27 cellular contexts compared by ENCODE assay signal in the genomic region with DNA sequence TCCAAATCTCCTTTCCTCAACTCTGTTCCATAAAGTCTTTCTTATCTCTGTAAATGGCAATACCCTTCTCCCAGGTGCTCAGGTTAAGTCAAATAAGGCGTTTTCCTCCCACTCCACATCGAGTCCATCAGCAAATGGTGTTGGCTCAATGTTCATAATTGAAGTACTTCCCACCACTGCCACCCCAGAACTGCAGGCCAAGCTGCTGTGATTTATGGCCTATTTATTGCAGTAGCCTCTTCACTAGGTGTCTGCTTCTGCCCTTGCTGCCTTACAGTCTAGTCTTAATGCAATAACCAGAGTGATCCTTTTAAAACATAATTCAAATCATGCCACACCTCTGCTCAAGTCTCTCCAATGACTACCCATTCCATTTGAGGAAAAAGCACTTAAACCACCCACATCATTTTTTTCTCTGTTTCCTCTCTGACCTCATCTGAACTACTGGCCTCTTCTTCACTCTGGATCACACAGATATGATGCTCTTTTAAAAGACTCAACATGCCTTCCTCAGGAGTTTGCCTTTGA.
"Had no signal": no experiment of that assay in that cellular context is flagged by ENCODE, and none has a peak within 500 bp of the region (broad histone marks: within the 10 kb centered on the region; RNA-seq: fewer than 3 reads in every experiment).

No MANE protein-coding gene starts in this region.

- FAIRE-seq: keratinocyte had no signal

- DNase-seq: effector CD8-positive, alpha-beta T cell; endodermal cell; foreskin fibroblast; gastrocnemius medialis; head of caudate nucleus; left lung; mesendoderm; midbrain; naive thymus-derived CD4-positive, alpha-beta T cell; nephron progenitor cell; nucleus accumbens; stimulated activated CD4-positive, alpha-beta T cell treated with anti-CD3 and anti-CD28 coated beads, Interleukin-12 subunit alpha, Interleukin-12 subunit beta, amount 100 ng/mL, for 4 hours; stimulated activated CD4-positive, alpha-beta T cell treated with anti-CD3 and anti-CD28 coated beads, Interleukin-1b, Interleukin-23, amount 100 ng/mL, for 48 hours; stimulated activated CD4-positive, alpha-beta T cell treated with anti-CD3 and anti-CD28 coated beads, Interleukin-4, amount 100 ng/mL, for 1 hour; stimulated activated naive CD4-positive, alpha-beta T cell treated with Interleukin-2 at 50 U/mL for 16 hours; stomach; thyroid gland; trophoblast cell had no signal

- H3K27me3 ChIP-seq: gastrocnemius medialis, left lung, right atrium auricular region, stomach, thyroid gland, vagina had no signal

- H3K4me3 ChIP-seq: gastrocnemius medialis, left lung, prostate gland, right atrium auricular region, smooth muscle cell, stomach, thyroid gland, vagina had no signal

- H3K9me3 ChIP-seq: gastrocnemius medialis, left lung, prostate gland, right atrium auricular region, stomach, thyroid gland, vagina had no signal

- ATAC-seq: esophagus mucosa; gastrocnemius medialis; left lung; naive thymus-derived CD4-positive, alpha-beta T cell; sciatic nerve; stimulated activated effector memory CD8-positive, alpha-beta T cell treated with anti-CD3 and anti-CD28 coated beads, Interleukin-12 subunit alpha, Interleukin-12 subunit beta, amount 100 ng/mL, for 72 hours had no signal

- H3K36me3 ChIP-seq: gastrocnemius medialis, left lung, prostate gland, right atrium auricular region, stomach, thyroid gland, vagina had no signal

- H3K27ac ChIP-seq: epithelial cell of prostate, gastrocnemius medialis, left lung, prostate gland, right atrium auricular region, stomach, thyroid gland, vagina had no signal

- H3K4me1 ChIP-seq: gastrocnemius medialis, left lung, prostate gland, right atrium auricular region, stomach, thyroid gland, vagina had no signal

- H3K4me2 ChIP-seq: smooth muscle cell had no signal
